Comparison of ENCODE assay signal across 1 cellular context in the genomic region with DNA sequence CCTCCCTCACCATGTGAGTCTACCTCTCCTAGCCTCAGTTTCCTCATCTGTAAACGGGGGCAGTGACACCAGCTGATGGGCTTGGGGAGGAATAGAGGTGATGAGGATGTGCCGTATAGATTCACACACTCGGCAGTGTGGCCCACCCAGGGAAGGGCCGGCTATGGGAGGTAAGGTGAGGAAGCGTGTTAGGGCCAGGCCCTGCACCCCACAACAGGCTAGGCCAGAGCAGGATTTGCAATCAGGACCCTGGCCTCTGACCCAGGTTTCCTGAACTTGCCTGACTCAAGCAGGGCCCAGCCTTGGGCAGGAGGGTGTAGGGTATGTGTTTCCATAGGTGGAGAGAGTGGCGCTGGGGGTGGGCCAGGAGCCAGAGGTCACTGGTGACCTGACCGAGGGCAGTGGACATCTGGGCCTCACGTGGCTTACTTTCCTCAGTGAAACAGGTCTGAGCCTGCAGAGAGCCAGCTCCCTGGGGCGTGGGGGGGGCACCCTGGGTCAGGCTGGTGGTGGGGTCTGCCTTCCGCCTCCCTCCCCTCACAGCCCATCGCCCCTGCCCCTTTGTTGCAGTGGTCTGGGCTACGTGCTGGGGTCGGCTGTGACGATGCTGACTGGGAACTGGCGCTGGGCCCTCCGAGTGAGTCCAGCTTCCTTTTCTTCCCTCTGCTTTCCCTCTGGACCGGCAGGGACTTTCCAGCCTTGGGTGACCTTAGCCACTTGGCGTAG.
A peak's percentile ranks its signal among the peaks of the same experiment; 100 is the strongest.
TF ChIP-seq lines count a peak whose summit lies in the region.

No MANE protein-coding gene starts in this region.

TF ChIP-seq in HepG2, 621 proteins besides CTCF, POLR2A, EP300 and RAD21:
- TF ChIP-seq KAT7 (CRISPR knock-in tag; IDR thresholded peaks at IDR 0.05; ENCODE audit: borderline replicate concordance) (no peak), KDM4B (CRISPR knock-in tag; IDR thresholded peaks at IDR 0.05) (no peak), ZNF720 (CRISPR knock-in tag; IDR thresholded peaks at IDR 0.05) (no peak), ZFP41 (CRISPR knock-in tag; IDR thresholded peaks at IDR 0.05; ENCODE audit: borderline replicate concordance) (no peak), ZNF230 (CRISPR knock-in tag; IDR thresholded peaks at IDR 0.05) (no peak), NR2F6 (IDR thresholded peaks at IDR 0.05) (0 out of 2 replicates have a peak, but pooled peaks have one; percentile 40), NR2F6 (CRISPR knock-in tag; IDR thresholded peaks at IDR 0.05) (no peak)
- TF ChIP-seq, protein P1, sequence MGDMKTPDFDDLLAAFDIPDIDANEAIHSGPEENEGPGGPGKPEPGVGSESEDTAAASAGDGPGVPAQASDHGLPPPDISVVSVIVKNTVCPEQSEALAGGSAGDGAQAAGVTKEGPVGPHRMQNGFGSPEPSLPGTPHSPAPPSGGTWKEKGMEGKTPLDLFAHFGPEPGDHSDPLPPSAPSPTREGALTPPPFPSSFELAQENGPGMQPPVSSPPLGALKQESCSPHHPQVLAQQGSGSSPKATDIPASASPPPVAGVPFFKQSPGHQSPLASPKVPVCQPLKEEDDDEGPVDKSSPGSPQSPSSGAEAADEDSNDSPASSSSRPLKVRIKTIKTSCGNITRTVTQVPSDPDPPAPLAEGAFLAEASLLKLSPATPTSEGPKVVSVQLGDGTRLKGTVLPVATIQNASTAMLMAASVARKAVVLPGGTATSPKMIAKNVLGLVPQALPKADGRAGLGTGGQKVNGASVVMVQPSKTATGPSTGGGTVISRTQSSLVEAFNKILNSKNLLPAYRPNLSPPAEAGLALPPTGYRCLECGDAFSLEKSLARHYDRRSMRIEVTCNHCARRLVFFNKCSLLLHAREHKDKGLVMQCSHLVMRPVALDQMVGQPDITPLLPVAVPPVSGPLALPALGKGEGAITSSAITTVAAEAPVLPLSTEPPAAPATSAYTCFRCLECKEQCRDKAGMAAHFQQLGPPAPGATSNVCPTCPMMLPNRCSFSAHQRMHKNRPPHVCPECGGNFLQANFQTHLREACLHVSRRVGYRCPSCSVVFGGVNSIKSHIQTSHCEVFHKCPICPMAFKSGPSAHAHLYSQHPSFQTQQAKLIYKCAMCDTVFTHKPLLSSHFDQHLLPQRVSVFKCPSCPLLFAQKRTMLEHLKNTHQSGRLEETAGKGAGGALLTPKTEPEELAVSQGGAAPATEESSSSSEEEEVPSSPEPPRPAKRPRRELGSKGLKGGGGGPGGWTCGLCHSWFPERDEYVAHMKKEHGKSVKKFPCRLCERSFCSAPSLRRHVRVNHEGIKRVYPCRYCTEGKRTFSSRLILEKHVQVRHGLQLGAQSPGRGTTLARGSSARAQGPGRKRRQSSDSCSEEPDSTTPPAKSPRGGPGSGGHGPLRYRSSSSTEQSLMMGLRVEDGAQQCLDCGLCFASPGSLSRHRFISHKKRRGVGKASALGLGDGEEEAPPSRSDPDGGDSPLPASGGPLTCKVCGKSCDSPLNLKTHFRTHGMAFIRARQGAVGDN (CRISPR knock-in tag; IDR thresholded peaks at IDR 0.05): peak; percentile 17; the same call in 1 of the 2 replicates
